In genomic region chr2:86686905-86687304, GRCh38 we compare ENCODE assay signal across 26 cellular contexts. TPM values are rescaled to one million over a fixed set of nuclear protein-coding genes. Genes with fewer than 3 reads are reported as not detected.
A peak's percentile ranks its signal among the peaks of the same experiment; 100 is the strongest.
DNase-seq lines count a peak whose midpoint lies in the region; ATAC-seq and TF ChIP-seq lines count a peak whose summit lies in the region.
"Had no signal": no experiment of that assay in that cellular context is flagged by ENCODE, and none has a peak within 500 bp of the region (broad histone marks: within the 10 kb centered on the region; RNA-seq: fewer than 3 reads in every experiment).

No MANE protein-coding gene starts in this region.

- peak; percentile 72 for DNase-seq in COLO829 (ENCODE audit: low spot score)
- DNase-seq in foreskin melanocyte = peak; percentile 98
- DNase-seq in midbrain (lab: John Stamatoyannopoulos, UW) = peak; percentile 71
- peak; percentile 88 for DNase-seq in superior temporal gyrus (ENCODE audit: extremely low spot score)
- DNase-seq in lower lobe of right lung = no peak
- no peak for DNase-seq in activated CD4-positive, alpha-beta T cell treated with anti-CD3 and anti-CD28 coated beads, Interleukin-2, amount 10 ng/mL, durations not matched to agents 7 days and 5 days
- no peak for DNase-seq in NCI-H1436 treated with DMSO at 0.1 percent for 48 hours (lab: John Stamatoyannopoulos, UW)
- DNase-seq: Caco-2; CD4-positive, alpha-beta T cell; DMS 273 treated with DMSO at 0.1 percent for 48 hours; DMS79 treated with DMSO at 0.1 percent for 48 hours; HCEC 1CT; KBM-7; MM.1S; NCI-H1048; NCI-H1417 treated with DMSO at 0.1 percent for 48 hours; NCI-H187 treated with DMSO at 0.1 percent for 48 hours; NCI-H2107; NCI-H446 treated with DMSO at 0.1 percent for 48 hours; NCI-H526 treated with DMSO at 0.1 percent for 48 hours; OCI-M1 had no signal

- no peak for TF ChIP-seq CTCF in lower lobe of right lung (IDR thresholded peaks at IDR 0.05)

- H3K4me1 Mint-ChIP-seq in activated CD4-positive, alpha-beta T cell treated with anti-CD3 and anti-CD28 coated beads, Interleukin-2, amount 10 ng/mL, durations not matched to agents 7 days and 5 days = no peaks in the 10 kb centered on the region
- H3K4me1 Mint-ChIP-seq in stimulated activated memory B cell treated with anti-CD40 and anti-IgM and Interleukin-4, amounts not matched to agents 10 μg/mL and 1 μg/mL and 100 μg/mL, for 72 hours = no peaks in the 10 kb centered on the region
- H3K4me1 Mint-ChIP-seq: GM23338 had no signal

- H3K4me3 Mint-ChIP-seq in activated CD4-positive, alpha-beta T cell treated with anti-CD3 and anti-CD28 coated beads, Interleukin-2, amount 10 ng/mL, durations not matched to agents 7 days and 5 days = no peak overlapping the region
- no peak overlapping the region for H3K4me3 Mint-ChIP-seq in stimulated activated memory B cell treated with anti-CD40 and anti-IgM and Interleukin-4, amounts not matched to agents 10 μg/mL and 1 μg/mL and 100 μg/mL, for 72 hours
- H3K4me3 Mint-ChIP-seq: CD4-positive, alpha-beta T cell; GM23338 had no signal

- H3K27ac ChIP-seq in lower lobe of right lung = no peak overlapping the region
- H3K27ac ChIP-seq: BLaER1 had no signal

- no peaks in the 10 kb centered on the region for H3K27me3 Mint-ChIP-seq in activated CD4-positive, alpha-beta T cell treated with anti-CD3 and anti-CD28 coated beads, Interleukin-2, amount 10 ng/mL, durations not matched to agents 7 days and 5 days
- no peaks in the 10 kb centered on the region for H3K27me3 Mint-ChIP-seq in stimulated activated memory B cell treated with anti-CD40 and anti-IgM and Interleukin-4, amounts not matched to agents 10 μg/mL and 1 μg/mL and 100 μg/mL, for 72 hours

- no peaks in the 10 kb centered on the region for H3K36me3 Mint-ChIP-seq in activated CD4-positive, alpha-beta T cell treated with anti-CD3 and anti-CD28 coated beads, Interleukin-2, amount 10 ng/mL, durations not matched to agents 7 days and 5 days (ENCODE audit: low read depth)
- H3K36me3 Mint-ChIP-seq in stimulated activated memory B cell treated with anti-CD40 and anti-IgM and Interleukin-4, amounts not matched to agents 10 μg/mL and 1 μg/mL and 100 μg/mL, for 72 hours = no peaks in the 10 kb centered on the region

- peaks cover 4% of the 10 kb centered on the region for H3K9me3 Mint-ChIP-seq in activated CD4-positive, alpha-beta T cell treated with anti-CD3 and anti-CD28 coated beads, Interleukin-2, amount 10 ng/mL, durations not matched to agents 7 days and 5 days
- no peaks in the 10 kb centered on the region for H3K9me3 Mint-ChIP-seq in stimulated activated memory B cell treated with anti-CD40 and anti-IgM and Interleukin-4, amounts not matched to agents 10 μg/mL and 1 μg/mL and 100 μg/mL, for 72 hours
- H3K9me3 Mint-ChIP-seq: CD4-positive, alpha-beta T cell had no signal

- H3K36me3 ChIP-seq in lower lobe of right lung = no peaks in the 10 kb centered on the region

- H3K27ac Mint-ChIP-seq in activated CD4-positive, alpha-beta T cell treated with anti-CD3 and anti-CD28 coated beads, Interleukin-2, amount 10 ng/mL, durations not matched to agents 7 days and 5 days = no peak overlapping the region
- H3K27ac Mint-ChIP-seq in stimulated activated memory B cell treated with anti-CD40 and anti-IgM and Interleukin-4, amounts not matched to agents 10 μg/mL and 1 μg/mL and 100 μg/mL, for 72 hours = no peak overlapping the region
- H3K27ac Mint-ChIP-seq: CD4-positive, alpha-beta T cell; GM23338 had no signal

- H3K4me1 ChIP-seq in lower lobe of right lung = no peaks in the 10 kb centered on the region
- H3K4me1 ChIP-seq: BLaER1, Caco-2 had no signal

- CTCF ChIA-PET in activated CD4-positive, alpha-beta T cell treated with anti-CD3 and anti-CD28 coated beads, Interleukin-2, amount 10 ng/mL, durations not matched to agents 7 days and 5 days (lab: Charles Lee) = no interaction called here

- ATAC-seq in lower lobe of right lung = no peak
- ATAC-seq in stimulated activated memory B cell treated with anti-CD40 and anti-IgM and Interleukin-4, amounts not matched to agents 10 μg/mL and 1 μg/mL and 100 μg/mL, for 72 hours = no peak
- ATAC-seq: GM12878, GM23338, Right ventricle myocardium inferior had no signal

- no peaks in the 10 kb centered on the region for H3K9me3 ChIP-seq in lower lobe of right lung

- no peak overlapping the region for H3K4me3 ChIP-seq in lower lobe of right lung
- H3K4me3 ChIP-seq: BLaER1, GM12878, GM23338 had no signal

- no peaks in the 10 kb centered on the region for H3K27me3 ChIP-seq in lower lobe of right lung (ENCODE audit: low read depth)
- H3K27me3 ChIP-seq: BLaER1 had no signal

- intact Hi-C loops in lower lobe of right lung (cut with DNase I) = no loop called here

- POLR2A ChIA-PET in activated CD4-positive, alpha-beta T cell treated with anti-CD3 and anti-CD28 coated beads, Interleukin-2, amount 10 ng/mL, durations not matched to agents 7 days and 5 days (lab: Charles Lee) = no interaction called here

RNA-seq across cellular contexts. Expression of gene RMND5A, which starts 33.2 kb away (rescaled TPM):
- 32.1 TPM for total RNA-seq in lower lobe of right lung
- total RNA-seq in activated CD4-positive, alpha-beta T cell treated with anti-CD3 and anti-CD28 coated beads, Interleukin-2, amount 10 ng/mL, durations not matched to agents 7 days and 5 days = 10 to 100 TPM; 28.4 to 37.3 TPM

Comparison
In these comparisons a context has a peak if more than half of its experiments do, and no peak if none do; other contexts are left out.
1. DNase-seq: peak in COLO829 (single experiment), foreskin melanocyte (single experiment), midbrain (single experiment) and superior temporal gyrus (single experiment); none in lower lobe of right lung (single experiment), activated CD4-positive, alpha-beta T cell treated with anti-CD3 and anti-CD28 coated beads, Interleukin-2, amount 10 ng/mL, durations not matched to agents 7 days and 5 days (single experiment) and NCI-H1436 treated with DMSO at 0.1 percent for 48 hours (single experiment).